In the genomic region with DNA sequence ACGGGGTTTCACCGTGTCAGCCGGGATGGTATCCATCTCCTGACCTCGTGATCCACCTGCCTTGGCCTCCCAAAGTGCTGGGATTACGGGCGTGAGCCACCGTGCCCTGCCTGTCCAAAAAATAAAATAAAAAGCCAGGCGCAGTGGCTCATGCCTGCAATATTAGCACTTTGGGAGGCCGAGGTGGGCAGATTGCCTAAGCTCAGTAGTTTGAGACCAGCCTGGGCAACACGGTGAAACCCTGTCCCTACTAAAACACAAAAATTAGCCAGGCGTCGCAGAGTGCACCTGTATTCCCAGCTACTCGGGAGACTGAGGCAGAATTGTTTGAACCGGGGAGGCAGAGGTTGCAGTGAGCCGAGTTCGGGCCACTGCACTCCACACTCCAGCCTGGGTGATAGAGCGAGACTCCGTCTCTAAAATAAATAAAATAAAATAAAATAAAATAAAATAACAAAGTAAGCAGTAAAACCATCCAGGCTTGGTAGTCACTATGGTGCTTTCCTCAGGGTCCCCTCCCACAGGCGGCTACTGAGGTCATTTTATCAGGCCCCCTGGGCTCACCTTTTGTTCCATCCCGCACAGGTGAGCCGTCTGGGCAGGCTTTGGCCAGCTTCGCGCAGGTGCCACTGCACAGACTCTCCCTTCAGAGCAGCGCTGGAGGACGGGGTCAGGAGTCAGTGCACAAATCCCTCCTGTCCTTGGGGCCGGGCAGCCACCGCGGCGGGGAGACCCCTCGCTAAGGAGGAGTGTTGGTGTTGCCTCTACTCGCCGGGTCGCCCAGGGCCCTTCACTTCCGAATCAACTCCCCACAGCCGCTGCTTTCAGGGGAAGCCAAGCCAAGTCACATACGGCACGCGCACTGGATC, we compare ENCODE assay signal across 9 cellular contexts. TPM values are rescaled to one million over a fixed set of nuclear protein-coding genes. Genes with fewer than 3 reads are reported as not detected.
DNase-seq lines count a peak whose midpoint lies in the region; ATAC-seq, FAIRE-seq and TF ChIP-seq lines count a peak whose summit lies in the region.
"Not testable (repeated sequence)": the region's sequence is repeated elsewhere in the genome, so short reads cannot be mapped to it uniquely, and the experiment has no call there.
"Had no signal": no experiment of that assay in that cellular context is flagged by ENCODE, and none has a peak within 500 bp of the region (broad histone marks: within the 10 kb centered on the region; RNA-seq: fewer than 3 reads in every experiment).

No MANE protein-coding gene starts in this region.

- not testable (repeated sequence) for H2BK20ac ChIP-seq in IMR-90 (ENCODE audit: low read depth, low read length); H1 (ENCODE audit: low read length)

- BruUV-seq in IMR-90 (replicated peaks; lab: Mats Ljungman, UMichigan): not testable (repeated sequence)

- H2AK9ac ChIP-seq in IMR-90 (replicated peaks; ENCODE audit: low read depth, low read length, poor library complexity): peak overlapping the region; percentile 65

- not testable (repeated sequence) for H3K27me3 Mint-ChIP-seq in activated CD8-positive, alpha-beta T cell treated with anti-CD3 and anti-CD28 coated beads for 36 hours; stimulated activated naive CD8-positive, alpha-beta T cell treated with anti-CD3 and anti-CD28 coated beads, Interleukin-15, amount 100 ng/mL, for 72 hours

- H3K9ac ChIP-seq in IMR-90 (ENCODE audit: low read depth, low read length); H1 (replicated peaks in 1 of 4; ENCODE audit: extremely low read depth in 1 of 4, low read depth in 3 of 4, low read length in 3 of 4): not testable (repeated sequence)

- peak; percentile 20 for ATAC-seq in GM19468 (IDR thresholded peaks at IDR 0.05; ENCODE audit: extremely low read depth, unreplicated experiment)
- peak; percentile 60 for ATAC-seq in HG02885 (IDR thresholded peaks at IDR 0.05; ENCODE audit: poor library complexity, unreplicated experiment)
- not testable (repeated sequence) for ATAC-seq in IMR-90 (ENCODE audit: low read depth); activated CD8-positive, alpha-beta T cell treated with anti-CD3 and anti-CD28 coated beads for 36 hours
- peak; percentile 70 for ATAC-seq in mucosa of descending colon
- ATAC-seq in stimulated activated naive CD8-positive, alpha-beta T cell treated with anti-CD3 and anti-CD28 coated beads, Interleukin-15, amount 100 ng/mL, for 72 hours: peak; percentile 86

- TF ChIP-seq CTCF in IMR-90 (conservative IDR thresholded peaks at IDR 0.05; ENCODE audit: low read depth, low read length); activated CD8-positive, alpha-beta T cell treated with anti-CD3 and anti-CD28 coated beads for 36 hours (IDR thresholded peaks at IDR 0.05); H1 (IDR thresholded peaks at IDR 0.05; ENCODE audit: control extremely low read depth in 1 of 3, insufficient read depth in 1 of 3, low read depth in 1 of 3, low read length in 3 of 3); mucosa of descending colon (IDR thresholded peaks at IDR 0.05): not testable (repeated sequence)

- not testable (repeated sequence) for H3K4ac ChIP-seq in IMR-90 (ENCODE audit: low read depth, low read length); H1 (replicated peaks; ENCODE audit: insufficient read length, low read depth, low read length)

- POLR2A ChIA-PET in IMR-90 (lab: Charles Lee; ENCODE audit: unreplicated experiment) (interaction anchor here (0.6 to 1.1 kb wide), 2 partner anchors 10 to 15 kb away, joined by 3 read pairs; no protein-coding TSS in a partner anchor), H1 (lab: Charles Lee; ENCODE audit: partially characterized antibody) (interaction anchor here (1.0 kb wide), 2 partner anchors 15 to 21 kb away, joined by 3 to 5 read pairs; no protein-coding TSS in a partner anchor)
- POLR2A ChIA-PET in activated CD8-positive, alpha-beta T cell treated with anti-CD3 and anti-CD28 coated beads for 36 hours (lab: Charles Lee): interaction anchor here (0.6 to 1.4 kb wide), 3 partner anchors 10 to 301 kb away, joined by 3 to 7 read pairs (median 4); a partner anchor contains a TSS

- not testable (repeated sequence) for TF ChIP-seq POLR2A in IMR-90 (IDR thresholded peaks at IDR 0.05; ENCODE audit: low read depth, low read length); H1 (IDR thresholded peaks at IDR 0.05; ENCODE audit: control extremely low read depth in 1 of 2, low read depth in 2 of 2, low read length in 2 of 2)

- H3K36me3 Mint-ChIP-seq in activated CD8-positive, alpha-beta T cell treated with anti-CD3 and anti-CD28 coated beads for 36 hours (ENCODE audit: low read depth): not testable (repeated sequence)

- not testable (repeated sequence) for H3K14ac ChIP-seq in IMR-90 (replicated peaks; ENCODE audit: low read depth, low read length); H1 (ENCODE audit: insufficient read length)

- H3K56ac ChIP-seq in IMR-90 (ENCODE audit: extremely low read depth, insufficient read depth, low read length); H1 (replicated peaks; ENCODE audit: insufficient read length, low read depth, low read length): not testable (repeated sequence)

- in situ Hi-C loops in IMR-90 (cut with MboI; ENCODE audit: low sequenced_read_pairs): not testable (repeated sequence)

- FAIRE-seq in H1 (lab: Jason Lieb, UNC): not testable (repeated sequence)

- not testable (repeated sequence) for H3K36me3 ChIP-seq in IMR-90 (ENCODE audit: control insufficient read depth, insufficient read depth, low read length); H1 (ENCODE audit: control insufficient read depth in 2 of 4, insufficient read depth in 4 of 4, low read length in 3 of 4); mucosa of descending colon (ENCODE audit: low read depth)

- not testable (repeated sequence) for H3K79me1 ChIP-seq in IMR-90 (ENCODE audit: low read depth in 1 of 2, low read length in 2 of 2); H1 (ENCODE audit: low read depth, low read length)

- H3K18ac ChIP-seq in IMR-90 (ENCODE audit: low read depth, low read length); H1 (ENCODE audit: extremely low read depth, low read length): not testable (repeated sequence)

- peak; percentile 39 for DNase-seq in DMS53 (lab: John Stamatoyannopoulos, UW)
- DNase-seq in IMR-90; activated CD8-positive, alpha-beta T cell treated with anti-CD3 and anti-CD28 coated beads for 36 hours; H1 (ENCODE audit: low read depth in 1 of 2, low spot score in 2 of 2); stimulated activated naive CD8-positive, alpha-beta T cell treated with anti-CD3 and anti-CD28 coated beads, Interleukin-15, amount 100 ng/mL, for 72 hours: not testable (repeated sequence)
- DNase-seq in mucosa of descending colon: peak in 1 of 3 donors; percentile 28

- WGBS in IMR-90 (ENCODE audit: extremely low coverage in 2 of 2, insufficient read length in 1 of 2), 2 experiments: 87% methylated on average over 5 of the region's 38 CpGs; no CpG with 5 or more reads in 1 of the 2 experiments
- WGBS in H1 (ENCODE audit: extremely low coverage in 1 of 2, insufficient coverage in 1 of 2, insufficient read length in 1 of 2, insufficient replicate concordance in 2 of 2, low coverage in 1 of 2, low lambda C conversion rate in 2 of 2, missing lambda C conversion rate in 1 of 2), 2 experiments: 83% methylated on average over 17 of the region's 38 CpGs; no CpG with 5 or more reads in 1 of the 2 experiments

- H3K27me3 ChIP-seq in IMR-90 (ENCODE audit: control insufficient read depth, insufficient read depth, low read length); H1 (replicated peaks in 1 of 4; ENCODE audit: control insufficient read depth in 3 of 4, extremely low read depth in 1 of 4, insufficient read depth in 3 of 4, low read length in 3 of 4): not testable (repeated sequence)

- H3K27ac ChIP-seq in IMR-90 (ENCODE audit: insufficient read depth, low read length); H1 (ENCODE audit: low read depth, low read length): not testable (repeated sequence)

- not testable (repeated sequence) for H2BK12ac ChIP-seq in H1 (ENCODE audit: low read depth, low read length)

- not testable (repeated sequence) for TF ChIP-seq RAD21 in IMR-90 (IDR thresholded peaks at IDR 0.05; ENCODE audit: low read length); H1 (IDR thresholded peaks at IDR 0.05 in 1 of 2, conservative IDR thresholded peaks at IDR 0.05 in 1 of 2; ENCODE audit: low read depth in 2 of 2, low read length in 2 of 2)

- H2AFZ ChIP-seq in IMR-90 (replicated peaks; ENCODE audit: low read length, poor library complexity); H1 (ENCODE audit: low read length): not testable (repeated sequence)

- not testable (repeated sequence) for H3K9me3 ChIP-seq in IMR-90 (ENCODE audit: control insufficient read depth, insufficient read depth, low read length); H1 (ENCODE audit: insufficient read depth in 2 of 2, low read depth in 1 of 2, low read length in 1 of 2); mucosa of descending colon

- H3K4me3 Mint-ChIP-seq in activated CD8-positive, alpha-beta T cell treated with anti-CD3 and anti-CD28 coated beads for 36 hours: peak overlapping the region; percentile 48
- H3K4me3 Mint-ChIP-seq in stimulated activated naive CD8-positive, alpha-beta T cell treated with anti-CD3 and anti-CD28 coated beads, Interleukin-15, amount 100 ng/mL, for 72 hours: peak overlapping the region; percentile 44 to 54

- H4K8ac ChIP-seq in IMR-90 (ENCODE audit: low read depth in 2 of 2, low read length in 2 of 2); H1 (ENCODE audit: extremely low read depth, insufficient read depth, low read length): not testable (repeated sequence)

- H3K27ac Mint-ChIP-seq in activated CD8-positive, alpha-beta T cell treated with anti-CD3 and anti-CD28 coated beads for 36 hours; stimulated activated naive CD8-positive, alpha-beta T cell treated with anti-CD3 and anti-CD28 coated beads, Interleukin-15, amount 100 ng/mL, for 72 hours: not testable (repeated sequence)

- CTCF ChIA-PET in IMR-90 (lab: Yijun Ruan, JAX): not testable (repeated sequence)
- CTCF ChIA-PET in activated CD8-positive, alpha-beta T cell treated with anti-CD3 and anti-CD28 coated beads for 36 hours (lab: Charles Lee): interaction anchor here (1.0 kb wide), 1 partner anchor 9 kb away, joined by 3 read pairs; no protein-coding TSS in a partner anchor
- CTCF ChIA-PET in H1 (lab: Charles Lee; ENCODE audit: partially characterized antibody): interaction anchor here (0.6 to 4.4 kb wide), 6 partner anchors 10 to 154 kb away, joined by 3 to 20 read pairs (median 4); a partner anchor contains a TSS

- dilution Hi-C loops in IMR-90 (cut with HindIII; ENCODE audit: low sequenced_read_pairs, unreplicated experiment): not testable (repeated sequence)

- H3K23me2 ChIP-seq in H1 (ENCODE audit: low read depth, low read length): not testable (repeated sequence)

- not testable (repeated sequence) for H4K20me1 ChIP-seq in IMR-90 (ENCODE audit: insufficient read depth, low read length); H1 (replicated peaks in 1 of 2; ENCODE audit: control insufficient read depth in 1 of 2, insufficient read depth in 2 of 2, low read length in 2 of 2)

- intact Hi-C loops in IMR-90 (cut with micrococcal nuclease); activated CD8-positive, alpha-beta T cell treated with anti-CD3 and anti-CD28 coated beads for 36 hours (cut with micrococcal nuclease); mucosa of descending colon (cut with DNase I, micrococcal nuclease): not testable (repeated sequence)

- H3K9me1 ChIP-seq in IMR-90 (ENCODE audit: insufficient read depth, low read length): not testable (repeated sequence)

- H2BK5ac ChIP-seq in IMR-90 (ENCODE audit: low read depth, low read length, poor library complexity, severe bottlenecking); H1 (ENCODE audit: low read depth, low read length): not testable (repeated sequence)

- H3K4me2 ChIP-seq in IMR-90 (ENCODE audit: low read depth, low read length) (peak overlapping the region; percentile 69; the same call in 1 of the 2 replicates), H1 (ENCODE audit: insufficient read depth in 1 of 2, low read depth in 2 of 2, low read length in 2 of 2) (peak overlapping the region; percentile 44 to 49; a peak in 3 of 4 replicates)

- H4K91ac ChIP-seq in IMR-90 (ENCODE audit: insufficient read depth, low read depth, low read length); H1 (replicated peaks; ENCODE audit: insufficient read length, low read length): not testable (repeated sequence)

- H3K4me3 ChIP-seq in IMR-90 (ENCODE audit: insufficient read depth, low read depth, low read length) (peak overlapping the region; percentile 23; the same call in 1 of the 2 replicates), H1 (ENCODE audit: extremely low read depth in 1 of 4, insufficient read depth in 2 of 4, low read depth in 3 of 4, low read length in 4 of 4) (peak overlapping the region in 2 of 4 experiments; percentile 10 to 43; a peak in 2 of 8 replicates)
- not testable (repeated sequence) for H3K4me3 ChIP-seq in mucosa of descending colon

- H2BK15ac ChIP-seq in IMR-90 (ENCODE audit: low read depth, low read length); H1 (ENCODE audit: low read length): not testable (repeated sequence)

- not testable (repeated sequence) for H2BK120ac ChIP-seq in IMR-90 (ENCODE audit: low read depth, low read length); H1 (replicated peaks; ENCODE audit: low read depth, low read length)

- H4K5ac ChIP-seq in IMR-90 (ENCODE audit: low read depth, low read length); H1 (ENCODE audit: insufficient read length, low read depth, low read length): not testable (repeated sequence)

- not testable (repeated sequence) for H2AK5ac ChIP-seq in IMR-90 (ENCODE audit: low read depth, low read length); H1 (ENCODE audit: low read depth, low read length)

- not testable (repeated sequence) for H3K79me2 ChIP-seq in H1 (ENCODE audit: control insufficient read depth in 1 of 2, insufficient read depth in 2 of 2, low read length in 2 of 2)

- not testable (repeated sequence) for TF ChIP-seq EP300 in H1 (IDR thresholded peaks at IDR 0.05; ENCODE audit: borderline replicate concordance in 1 of 2, low read depth in 2 of 2, low read length in 2 of 2)

- H3K9me3 Mint-ChIP-seq in activated CD8-positive, alpha-beta T cell treated with anti-CD3 and anti-CD28 coated beads for 36 hours; stimulated activated naive CD8-positive, alpha-beta T cell treated with anti-CD3 and anti-CD28 coated beads, Interleukin-15, amount 100 ng/mL, for 72 hours: not testable (repeated sequence)

- not testable (repeated sequence) for H3K4me1 Mint-ChIP-seq in activated CD8-positive, alpha-beta T cell treated with anti-CD3 and anti-CD28 coated beads for 36 hours (ENCODE audit: low read depth); stimulated activated naive CD8-positive, alpha-beta T cell treated with anti-CD3 and anti-CD28 coated beads, Interleukin-15, amount 100 ng/mL, for 72 hours

- H3K23ac ChIP-seq in IMR-90 (ENCODE audit: low read depth, low read length); H1 (ENCODE audit: insufficient read length): not testable (repeated sequence)

- H3K4me1 ChIP-seq in IMR-90 (ENCODE audit: control insufficient read depth, insufficient read depth, low read length); H1 (replicated peaks in 1 of 4; ENCODE audit: control insufficient read depth in 3 of 4, insufficient read depth in 4 of 4, low read length in 3 of 4); mucosa of descending colon (ENCODE audit: low read depth): not testable (repeated sequence)

RNA-seq across cellular contexts. Expression of a gene that starts 10.3 kb away (rescaled TPM):
- total RNA-seq in IMR-90 (2012; rRNA removed) (300 and 735 TPM in 2 replicates), mucosa of descending colon (100 to 1,000 TPM; 453 to 475 (median 473) TPM)
- polyA plus RNA-seq in IMR-90 (2012; rRNA removed) (230 and 288 TPM in 2 replicates), H1 (2011; rRNA removed) (130 and 170 TPM in 2 replicates)
- polyA plus RNA-seq in IMR-90 (2012; cell fraction: cytosol; rRNA removed): 34.5 and 69.4 TPM in 2 replicates
- polyA plus RNA-seq in IMR-90 (2012; cell fraction: nucleus; rRNA removed; ENCODE audit: low replicate concordance): 110 and 525 TPM in 2 replicates
- total RNA-seq in activated CD8-positive, alpha-beta T cell treated with anti-CD3 and anti-CD28 coated beads for 36 hours: 100 to 1,000 TPM; 706 to 709 TPM
- total RNA-seq in H1 (2021; fragmentation: NEBNext Ultra II Directional; extraction: Animal tissue kit (Norgen Biotek cat#: 25700)): 720 and 735 TPM in 2 replicates
- 361 TPM for polyA plus RNA-seq in H1 (2011; cell fraction: cytosol; rRNA removed)
- polyA plus RNA-seq in H1 (2011; cell fraction: nucleus; rRNA removed): 324 TPM
- 565 to 856 TPM (median 700 TPM) in 4 replicates for polyA plus RNA-seq in H1 (2012, experiment 1 of 2)
- polyA plus RNA-seq in H1 (2012, experiment 2 of 2): 39.3 TPM
- 345 TPM for polyA plus RNA-seq in H1 (2013, experiment 1 of 2)
- 302 TPM for polyA plus RNA-seq in H1 (2013, experiment 2 of 2)
- 287 and 355 TPM in 2 replicates for polyA minus RNA-seq in H1 (2011; rRNA and poly(A)+ RNA removed)
- 877 TPM for polyA minus RNA-seq in H1 (2011; cell fraction: cytosol; rRNA and poly(A)+ RNA removed)
- 893 TPM for polyA minus RNA-seq in H1 (2011; cell fraction: nucleus; rRNA and poly(A)+ RNA removed)

RNA-seq across cellular contexts. Expression of a gene that starts 47.1 kb away (rescaled TPM):
- total RNA-seq in IMR-90 (2012; rRNA removed): 0.18 TPM in 1 of 2 replicates, not detected in the other
- polyA plus RNA-seq in IMR-90 (2012; rRNA removed): not detected in 2 replicates
- not detected in 2 replicates for polyA plus RNA-seq in IMR-90 (2012; cell fraction: cytosol; rRNA removed)
- not detected in 2 replicates for polyA plus RNA-seq in IMR-90 (2012; cell fraction: nucleus; rRNA removed; ENCODE audit: low replicate concordance)
- total RNA-seq in activated CD8-positive, alpha-beta T cell treated with anti-CD3 and anti-CD28 coated beads for 36 hours: 1 to 10 TPM in 1 of 2 experiments, under 1 TPM in 1; 0.47 to 1.2 TPM
- total RNA-seq in H1 (2021; fragmentation: NEBNext Ultra II Directional; extraction: Animal tissue kit (Norgen Biotek cat#: 25700)): 0.39 and 1.4 TPM in 2 replicates
- polyA plus RNA-seq in H1 (2011; rRNA removed): 0.38 and 0.39 TPM in 2 replicates
- 0.37 TPM for polyA plus RNA-seq in H1 (2011; cell fraction: cytosol; rRNA removed)
- polyA plus RNA-seq in H1 (2011; cell fraction: nucleus; rRNA removed): 1.1 TPM
- 1.4 to 2.4 TPM (median 1.8 TPM) in 3 of 4 replicates, not detected in the other for polyA plus RNA-seq in H1 (2012, experiment 1 of 2)
- polyA plus RNA-seq in H1 (2012, experiment 2 of 2): 0.51 TPM
- 0.22 TPM for polyA plus RNA-seq in H1 (2013, experiment 1 of 2)
- polyA plus RNA-seq in H1 (2013, experiment 2 of 2): 0.13 TPM
- polyA minus RNA-seq in H1 (2011; rRNA and poly(A)+ RNA removed): 0.34 and 0.35 TPM in 2 replicates
- polyA minus RNA-seq in H1 (2011; cell fraction: cytosol; rRNA and poly(A)+ RNA removed): 1.5 TPM
- polyA minus RNA-seq in H1 (2011; cell fraction: nucleus; rRNA and poly(A)+ RNA removed): 2.7 TPM
- not detected for total RNA-seq in mucosa of descending colon
- total RNA-seq: Right ventricle myocardium superior had no signal
